Comparison of ENCODE assay signal across 2 cellular contexts in the genomic region with DNA sequence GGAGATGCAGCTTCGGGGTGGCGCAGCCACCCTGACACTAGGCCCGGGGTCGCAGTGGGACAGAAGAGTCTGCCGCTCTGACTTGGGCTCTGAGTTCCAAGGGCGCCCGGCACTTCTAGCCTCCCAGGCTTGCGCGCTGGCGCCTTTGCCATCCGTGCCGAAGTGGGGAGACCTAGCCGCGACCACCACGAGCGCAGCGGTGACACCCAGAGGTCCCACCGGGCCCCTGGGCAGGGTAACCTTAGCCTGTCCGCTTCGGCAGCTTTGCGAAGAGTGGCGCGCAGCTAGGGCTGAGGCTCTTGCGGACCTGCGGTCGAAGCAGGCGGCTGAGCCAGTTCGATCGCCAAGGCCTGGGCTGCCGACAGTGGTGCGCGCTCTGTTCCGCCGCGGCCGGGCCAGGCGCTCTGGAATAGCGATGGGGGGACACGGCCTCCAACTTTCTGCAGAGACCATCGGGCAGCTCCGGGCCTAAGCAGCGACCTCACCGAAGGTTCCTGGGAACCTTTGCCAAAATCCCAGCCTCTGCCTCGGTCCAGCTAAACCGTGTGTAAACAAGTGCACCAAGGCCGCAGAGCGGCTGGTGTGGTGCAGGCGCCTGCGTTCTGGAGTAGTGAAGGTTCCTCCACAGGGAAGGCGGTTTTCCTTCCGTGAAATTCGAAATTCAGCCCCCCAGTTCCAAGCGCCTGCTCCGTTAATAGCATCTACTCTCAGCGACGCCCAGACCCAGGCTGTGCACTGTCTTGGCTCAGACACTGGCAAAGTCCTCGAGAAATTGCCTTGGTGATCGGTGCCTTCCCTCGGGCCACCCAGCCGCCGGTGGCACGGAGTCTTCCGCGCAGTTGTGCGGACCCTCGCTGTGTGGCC.
A peak's percentile ranks its signal among the peaks of the same experiment; 100 is the strongest.
TF ChIP-seq lines count a peak whose summit lies in the region.

No MANE protein-coding gene starts in this region.

TF ChIP-seq in H1, 55 proteins besides CTCF, POLR2A, EP300 and RAD21:
- no peak for TF ChIP-seq BACH1 (IDR thresholded peaks at IDR 0.05; ENCODE audit: low read length)
- no peak for TF ChIP-seq SRF (IDR thresholded peaks at IDR 0.05; ENCODE audit: low read depth, low read length)
- no peak for TF ChIP-seq PHF8 (conservative IDR thresholded peaks at IDR 0.05; ENCODE audit: low read depth, low read length)
- TF ChIP-seq, protein P1, sequence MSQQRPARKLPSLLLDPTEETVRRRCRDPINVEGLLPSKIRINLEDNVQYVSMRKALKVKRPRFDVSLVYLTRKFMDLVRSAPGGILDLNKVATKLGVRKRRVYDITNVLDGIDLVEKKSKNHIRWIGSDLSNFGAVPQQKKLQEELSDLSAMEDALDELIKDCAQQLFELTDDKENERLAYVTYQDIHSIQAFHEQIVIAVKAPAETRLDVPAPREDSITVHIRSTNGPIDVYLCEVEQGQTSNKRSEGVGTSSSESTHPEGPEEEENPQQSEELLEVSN (IDR thresholded peaks at IDR 0.05): no peak
- no peak for TF ChIP-seq ZNF274 (IDR thresholded peaks at IDR 0.05; ENCODE audit: borderline replicate concordance, extremely low read depth, low read length)
- TF ChIP-seq SUZ12 (IDR thresholded peaks at IDR 0.05; ENCODE audit: low read length): peak; percentile 98
- peak; percentile 80; the same call in 1 of the 2 replicates for TF ChIP-seq CBX8 (IDR thresholded peaks at IDR 0.05; ENCODE audit: borderline replicate concordance, low read depth, low read length)
- no peak for TF ChIP-seq POLR2AphosphoS5 (IDR thresholded peaks at IDR 0.05; ENCODE audit: low read depth, low read length)
- TF ChIP-seq TAF7 (optimal IDR thresholded peaks at IDR 0.05; ENCODE audit: borderline replicate concordance, low read depth, low read length): no peak
- no peak for TF ChIP-seq HDAC6 (IDR thresholded peaks at IDR 0.05; ENCODE audit: low read depth, low read length)
- TF ChIP-seq RNF2 (IDR thresholded peaks at IDR 0.05; ENCODE audit: borderline replicate concordance, low read depth, low read length, missing control alignments, poor library complexity, severe bottlenecking): peak; percentile 97
- peak; percentile 100 for TF ChIP-seq EZH2 (IDR thresholded peaks at IDR 0.05; ENCODE audit: low read depth, low read length, severe bottlenecking)
- TF ChIP-seq SP1 (IDR thresholded peaks at IDR 0.05; ENCODE audit: low read depth, low read length): no peak
- no peak for TF ChIP-seq TEAD4 (IDR thresholded peaks at IDR 0.05; ENCODE audit: low read depth, low read length)

TF ChIP-seq in SK-N-SH, 30 proteins besides CTCF, POLR2A, EP300 and RAD21:
- TF ChIP-seq ELF1 (IDR thresholded peaks at IDR 0.05): no peak
- TF ChIP-seq, protein P2, sequence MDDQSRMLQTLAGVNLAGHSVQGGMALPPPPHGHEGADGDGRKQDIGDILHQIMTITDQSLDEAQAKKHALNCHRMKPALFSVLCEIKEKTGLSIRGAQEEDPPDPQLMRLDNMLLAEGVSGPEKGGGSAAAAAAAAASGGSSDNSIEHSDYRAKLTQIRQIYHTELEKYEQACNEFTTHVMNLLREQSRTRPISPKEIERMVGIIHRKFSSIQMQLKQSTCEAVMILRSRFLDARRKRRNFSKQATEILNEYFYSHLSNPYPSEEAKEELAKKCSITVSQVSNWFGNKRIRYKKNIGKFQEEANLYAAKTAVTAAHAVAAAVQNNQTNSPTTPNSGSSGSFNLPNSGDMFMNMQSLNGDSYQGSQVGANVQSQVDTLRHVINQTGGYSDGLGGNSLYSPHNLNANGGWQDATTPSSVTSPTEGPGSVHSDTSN (IDR thresholded peaks at IDR 0.05): no peak
- TF ChIP-seq JUND (IDR thresholded peaks at IDR 0.05): no peak
- no peak for TF ChIP-seq NRF1 (IDR thresholded peaks at IDR 0.05; ENCODE audit: low read depth, low read length)
- TF ChIP-seq YY1 (IDR thresholded peaks at IDR 0.05; ENCODE audit: low read depth): no peak
- TF ChIP-seq FOXM1 (IDR thresholded peaks at IDR 0.05; ENCODE audit: low read depth): no peak
- TF ChIP-seq FOSL2 (IDR thresholded peaks at IDR 0.05; ENCODE audit: borderline replicate concordance, low read depth): no peak
- TF ChIP-seq POLR2AphosphoS5 (IDR thresholded peaks at IDR 0.05; ENCODE audit: low read depth, low read length): no peak
- no peak for TF ChIP-seq GABPA (IDR thresholded peaks at IDR 0.05; ENCODE audit: low read depth)
- TF ChIP-seq, protein P3, sequence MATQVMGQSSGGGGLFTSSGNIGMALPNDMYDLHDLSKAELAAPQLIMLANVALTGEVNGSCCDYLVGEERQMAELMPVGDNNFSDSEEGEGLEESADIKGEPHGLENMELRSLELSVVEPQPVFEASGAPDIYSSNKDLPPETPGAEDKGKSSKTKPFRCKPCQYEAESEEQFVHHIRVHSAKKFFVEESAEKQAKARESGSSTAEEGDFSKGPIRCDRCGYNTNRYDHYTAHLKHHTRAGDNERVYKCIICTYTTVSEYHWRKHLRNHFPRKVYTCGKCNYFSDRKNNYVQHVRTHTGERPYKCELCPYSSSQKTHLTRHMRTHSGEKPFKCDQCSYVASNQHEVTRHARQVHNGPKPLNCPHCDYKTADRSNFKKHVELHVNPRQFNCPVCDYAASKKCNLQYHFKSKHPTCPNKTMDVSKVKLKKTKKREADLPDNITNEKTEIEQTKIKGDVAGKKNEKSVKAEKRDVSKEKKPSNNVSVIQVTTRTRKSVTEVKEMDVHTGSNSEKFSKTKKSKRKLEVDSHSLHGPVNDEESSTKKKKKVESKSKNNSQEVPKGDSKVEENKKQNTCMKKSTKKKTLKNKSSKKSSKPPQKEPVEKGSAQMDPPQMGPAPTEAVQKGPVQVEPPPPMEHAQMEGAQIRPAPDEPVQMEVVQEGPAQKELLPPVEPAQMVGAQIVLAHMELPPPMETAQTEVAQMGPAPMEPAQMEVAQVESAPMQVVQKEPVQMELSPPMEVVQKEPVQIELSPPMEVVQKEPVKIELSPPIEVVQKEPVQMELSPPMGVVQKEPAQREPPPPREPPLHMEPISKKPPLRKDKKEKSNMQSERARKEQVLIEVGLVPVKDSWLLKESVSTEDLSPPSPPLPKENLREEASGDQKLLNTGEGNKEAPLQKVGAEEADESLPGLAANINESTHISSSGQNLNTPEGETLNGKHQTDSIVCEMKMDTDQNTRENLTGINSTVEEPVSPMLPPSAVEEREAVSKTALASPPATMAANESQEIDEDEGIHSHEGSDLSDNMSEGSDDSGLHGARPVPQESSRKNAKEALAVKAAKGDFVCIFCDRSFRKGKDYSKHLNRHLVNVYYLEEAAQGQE (IDR thresholded peaks at IDR 0.05; ENCODE audit: low read depth, low read length): no peak
- no peak for TF ChIP-seq RCOR1 (IDR thresholded peaks at IDR 0.05; ENCODE audit: low read length)
- no peak for TF ChIP-seq TCF12 (IDR thresholded peaks at IDR 0.05)
- no peak for TF ChIP-seq SIN3A (IDR thresholded peaks at IDR 0.05; ENCODE audit: borderline replicate concordance, low read depth, low read length)
TF ChIP-seq in SK-N-SH: peak in this region for 0.
